In the genomic region with DNA sequence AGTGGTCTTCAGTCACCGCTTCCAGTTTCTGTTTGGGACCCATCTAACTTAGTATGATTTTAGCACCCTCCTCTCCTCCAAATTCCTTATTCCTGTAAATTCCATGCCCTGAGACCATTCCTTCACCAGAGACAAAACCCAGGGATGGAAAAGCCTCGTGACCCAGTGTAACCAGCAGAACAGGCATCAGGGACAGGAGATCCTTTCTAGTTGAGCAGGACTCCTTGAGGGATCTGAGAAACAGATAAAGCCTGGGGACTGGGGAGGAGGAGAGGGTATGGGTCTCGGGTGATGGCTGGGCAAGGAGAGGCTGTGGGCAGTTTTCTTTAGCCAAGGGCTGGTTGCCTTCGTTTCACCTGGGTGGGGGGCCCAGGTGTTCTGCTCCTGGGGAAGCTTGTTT, we compare ENCODE assay signal across 19 cellular contexts. TPM values are rescaled to one million over a fixed set of nuclear protein-coding genes. Genes with fewer than 3 reads are reported as not detected.
DNase-seq lines count a peak whose midpoint lies in the region; FAIRE-seq and TF ChIP-seq lines count a peak whose summit lies in the region.
"Had no signal": no experiment of that assay in that cellular context is flagged by ENCODE, and none has a peak within 500 bp of the region (broad histone marks: within the 10 kb centered on the region; RNA-seq: fewer than 3 reads in every experiment).

No MANE protein-coding gene starts in this region.

- no peak for DNase-seq in activated CD4-positive, alpha-beta T cell treated with anti-CD3 and anti-CD28 coated beads, Interleukin-2, amount 10 ng/mL, durations not matched to agents 24 days and 14 days
- no peak for DNase-seq in activated CD4-positive, alpha-beta T cell treated with anti-CD3 and anti-CD28 coated beads, Interleukin-2, amount 50 U/mL, for 4 hours
- DNase-seq in mesenchymal stem cell (no peak), nephron progenitor cell (no peak), progenitor cell of endocrine pancreas (ENCODE audit: low spot score, unreplicated experiment) (no peak), HTR-8/SVneo (ENCODE audit: insufficient read length, low spot score) (no peak), foreskin melanocyte (no peak), foreskin fibroblast (no peak)
- DNase-seq: AML-193; Caco-2; CD4-positive, alpha-beta T cell; DMS153; DMS79; GF-D8; H9 had no signal

- H3K27ac ChIP-seq in mesenchymal stem cell (ENCODE audit: low read length, poor library complexity, severe bottlenecking) = no peak overlapping the region
- H3K27ac ChIP-seq: 22Rv1, C4-2B had no signal

- no peaks in the 10 kb centered on the region for H3K9me3 Mint-ChIP-seq in activated CD4-positive, alpha-beta T cell treated with anti-CD3 and anti-CD28 coated beads, Interleukin-2, amount 10 ng/mL, durations not matched to agents 24 days and 14 days
- H3K9me3 Mint-ChIP-seq in nephron progenitor cell = no peaks in the 10 kb centered on the region
- no peaks in the 10 kb centered on the region for H3K9me3 Mint-ChIP-seq in progenitor cell of endocrine pancreas (ENCODE audit: low read depth)
- H3K9me3 Mint-ChIP-seq: CD4-positive, alpha-beta T cell; H9 had no signal

- peak overlapping the region in 1 of 2 experiments; percentile 19 for H2BK12ac ChIP-seq in mesenchymal stem cell (ENCODE audit: low read length in 2 of 2)

- WGBS in mesenchymal stem cell = 92% methylated on average over 4 of the region's 4 CpGs

- H3K4me1 ChIP-seq in mesenchymal stem cell (ENCODE audit: control insufficient read depth, insufficient read depth, low read depth, low read length) = peaks cover 25% of the 10 kb centered on the region

- H3K36me3 Mint-ChIP-seq in activated CD4-positive, alpha-beta T cell treated with anti-CD3 and anti-CD28 coated beads, Interleukin-2, amount 10 ng/mL, durations not matched to agents 24 days and 14 days (ENCODE audit: low read depth) = no peaks in the 10 kb centered on the region
- H3K36me3 Mint-ChIP-seq in nephron progenitor cell (ENCODE audit: low read depth) (peaks cover 14% of the 10 kb centered on the region), progenitor cell of endocrine pancreas (ENCODE audit: insufficient read depth) (peaks cover 2% of the 10 kb centered on the region)

- no peak overlapping the region for H4K91ac ChIP-seq in mesenchymal stem cell (ENCODE audit: low read length)

- no peak overlapping the region for H3K4me3 Mint-ChIP-seq in activated CD4-positive, alpha-beta T cell treated with anti-CD3 and anti-CD28 coated beads, Interleukin-2, amount 10 ng/mL, durations not matched to agents 24 days and 14 days
- H3K4me3 Mint-ChIP-seq in nephron progenitor cell (no peak overlapping the region), progenitor cell of endocrine pancreas (ENCODE audit: low read depth) (no peak overlapping the region)
- H3K4me3 Mint-ChIP-seq: CD4-positive, alpha-beta T cell; H9 had no signal

- H3K4me3 ChIP-seq in mesenchymal stem cell (ENCODE audit: insufficient read depth in 1 of 2, low read depth in 1 of 2, low read length in 2 of 2) (no peak overlapping the region), foreskin fibroblast (ENCODE audit: low read depth in 1 of 2, low read length in 2 of 2) (no peak overlapping the region)
- H3K4me3 ChIP-seq: A549 had no signal

- peak overlapping the region; percentile 31 for H2AK5ac ChIP-seq in mesenchymal stem cell (ENCODE audit: low read length, severe bottlenecking)

- H3K9ac ChIP-seq in mesenchymal stem cell (ENCODE audit: low read length) = no peak overlapping the region

- peak overlapping the region in 1 of 2 experiments; percentile 14 for H3K18ac ChIP-seq in mesenchymal stem cell (ENCODE audit: low read depth in 1 of 2, low read length in 2 of 2)

- no peak for FAIRE-seq in HTR-8/SVneo (lab: Jason Lieb, UNC)
- FAIRE-seq: A549, H1 had no signal

- intact Hi-C loops in activated CD4-positive, alpha-beta T cell treated with anti-CD3 and anti-CD28 coated beads, Interleukin-2, amount 10 ng/mL, durations not matched to agents 24 days and 14 days (cut with micrococcal nuclease) = no loop called here

- H3K4ac ChIP-seq in mesenchymal stem cell (ENCODE audit: low read depth in 1 of 2, low read length in 2 of 2) = no peak overlapping the region

- peaks cover 76% of the 10 kb centered on the region for H3K27me3 Mint-ChIP-seq in activated CD4-positive, alpha-beta T cell treated with anti-CD3 and anti-CD28 coated beads, Interleukin-2, amount 10 ng/mL, durations not matched to agents 24 days and 14 days
- H3K27me3 Mint-ChIP-seq in nephron progenitor cell (ENCODE audit: low read depth, poor library complexity) (peaks cover 3% of the 10 kb centered on the region), progenitor cell of endocrine pancreas (no peaks in the 10 kb centered on the region)

- H3K4me1 Mint-ChIP-seq in activated CD4-positive, alpha-beta T cell treated with anti-CD3 and anti-CD28 coated beads, Interleukin-2, amount 10 ng/mL, durations not matched to agents 24 days and 14 days = peaks cover 14% of the 10 kb centered on the region
- H3K4me1 Mint-ChIP-seq in nephron progenitor cell = peaks cover 73% of the 10 kb centered on the region
- H3K4me1 Mint-ChIP-seq in progenitor cell of endocrine pancreas (ENCODE audit: low read depth) = peaks cover 35% of the 10 kb centered on the region

- H3K9me3 ChIP-seq in mesenchymal stem cell (ENCODE audit: control insufficient read depth, low read length) = no peaks in the 10 kb centered on the region
- H3K9me3 ChIP-seq: A549, Caco-2 had no signal

- H2BK15ac ChIP-seq in mesenchymal stem cell (ENCODE audit: low read depth, poor library complexity, severe bottlenecking) = no peak overlapping the region

- peaks cover 3 to 11% of the 10 kb centered on the region in 2 experiments for H3K36me3 ChIP-seq in mesenchymal stem cell (ENCODE audit: control insufficient read depth in 1 of 2, insufficient read depth in 2 of 2, low read depth in 1 of 2, low read length in 2 of 2)

- no peak overlapping the region for H2BK5ac ChIP-seq in mesenchymal stem cell (ENCODE audit: low read depth, low read length, poor library complexity, severe bottlenecking)

- H3K14ac ChIP-seq in mesenchymal stem cell (ENCODE audit: low read length in 2 of 2) = peak overlapping the region in 1 of 2 experiments; percentile 3

- H3K27me3 ChIP-seq in mesenchymal stem cell (ENCODE audit: control insufficient read depth in 1 of 2, insufficient read depth in 1 of 2, low read length in 2 of 2) = no peaks in the 10 kb centered on the region

- no peak for TF ChIP-seq CTCF in nephron progenitor cell (IDR thresholded peaks at IDR 0.05)
- no peak for TF ChIP-seq CTCF in progenitor cell of endocrine pancreas (IDR thresholded peaks at IDR 0.05; ENCODE audit: unreplicated experiment)
- TF ChIP-seq CTCF in foreskin fibroblast (IDR thresholded peaks at IDR 0.05; ENCODE audit: low read depth, low read length) = no peak

- no peak overlapping the region for H2AFZ ChIP-seq in mesenchymal stem cell (ENCODE audit: low read depth, low read length)

- H4K8ac ChIP-seq in mesenchymal stem cell (ENCODE audit: low read length) = peak overlapping the region; percentile 35

- peak overlapping the region; percentile 31 for H3K27ac Mint-ChIP-seq in activated CD4-positive, alpha-beta T cell treated with anti-CD3 and anti-CD28 coated beads, Interleukin-2, amount 10 ng/mL, durations not matched to agents 24 days and 14 days
- H3K27ac Mint-ChIP-seq in nephron progenitor cell (peak overlapping the region; percentile 62), progenitor cell of endocrine pancreas (peak overlapping the region; percentile 67)
- H3K27ac Mint-ChIP-seq: CD4-positive, alpha-beta T cell had no signal

- no peak overlapping the region for H3K23ac ChIP-seq in mesenchymal stem cell (ENCODE audit: low read length in 2 of 2)

- no peak overlapping the region for H3K4me2 ChIP-seq in mesenchymal stem cell (ENCODE audit: low read length, poor library complexity, severe bottlenecking)
- H3K4me2 ChIP-seq: A549 had no signal

- H3K79me1 ChIP-seq in mesenchymal stem cell (replicated peaks; ENCODE audit: low read length, poor library complexity, severe bottlenecking) = peaks cover 26% of the 10 kb centered on the region

- no peak overlapping the region for H2BK120ac ChIP-seq in mesenchymal stem cell (ENCODE audit: low read depth, low read length)

RNA-seq across cellular contexts. Expression of gene TEAD1, which starts 40.9 kb away (rescaled TPM):
- 0.49 and 0.66 TPM in 2 replicates for total RNA-seq in activated CD4-positive, alpha-beta T cell treated with anti-CD3 and anti-CD28 coated beads, Interleukin-2, amount 10 ng/mL, durations not matched to agents 24 days and 14 days
- polyA plus RNA-seq in mesenchymal stem cell (2013, experiment 1 of 2) = 60.7 TPM
- polyA plus RNA-seq in mesenchymal stem cell (2013, experiment 2 of 2) = 58.9 TPM
- 92.4 and 95.8 TPM in 2 replicates for total RNA-seq in progenitor cell of endocrine pancreas

Comparison
In these comparisons a context has a peak if more than half of its experiments do, and no peak if none do; other contexts are left out.
1. RNA of gene TEAD1, which starts 40.9 kb away (total RNA-seq): 92.4 to 95.8 TPM in progenitor cell of endocrine pancreas; 0.49 to 0.66 TPM in activated CD4-positive, alpha-beta T cell treated with anti-CD3 and anti-CD28 coated beads, Interleukin-2, amount 10 ng/mL, durations not matched to agents 24 days and 14 days; every median in the first group is over 10 times any median in the second.
2. Peak in every context shown above with its lines, with median percentiles within 50 percentile points of each other: H3K27ac Mint-ChIP-seq.